ENCODE assay signal across 29 cellular contexts in the genomic region with DNA sequence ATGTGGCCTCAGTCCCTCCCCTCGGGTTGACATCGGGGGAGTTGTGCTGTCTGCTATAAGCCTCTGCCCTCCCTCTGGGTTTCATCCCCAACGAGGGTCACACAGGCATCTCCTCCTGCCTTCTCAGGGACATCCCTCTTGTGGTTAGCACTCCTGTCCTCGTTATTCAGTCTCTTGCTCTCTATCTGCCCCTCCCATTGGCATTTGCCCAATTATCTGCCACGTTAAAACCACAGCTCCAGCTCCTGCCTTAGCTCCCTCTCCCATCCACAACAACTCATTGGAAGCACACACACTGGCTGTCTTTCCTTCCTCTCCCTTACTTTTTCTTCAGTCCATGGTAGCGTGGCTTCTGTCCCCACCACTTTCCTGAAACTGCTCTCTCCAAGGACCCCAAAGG.
DNase-seq lines count a peak whose midpoint lies in the region; ATAC-seq and TF ChIP-seq lines count a peak whose summit lies in the region.
"Had no signal": no experiment of that assay in that cellular context is flagged by ENCODE, and none has a peak within 500 bp of the region (broad histone marks: within the 10 kb centered on the region; RNA-seq: fewer than 3 reads in every experiment).

No MANE protein-coding gene starts in this region.

- no peaks in the 10 kb centered on the region for H3K36me3 ChIP-seq in neuronal stem cell (replicated peaks in 1 of 2; ENCODE audit: control insufficient read depth in 2 of 2, insufficient read depth in 2 of 2, low read length in 2 of 2)
- H3K36me3 ChIP-seq: esophagus squamous epithelium, lower lobe of right lung, right atrium auricular region, thyroid gland had no signal

- peaks cover 0 to 3% of the 10 kb centered on the region in 2 donors for H3K9me3 ChIP-seq in neuronal stem cell (replicated peaks in 1 of 2; ENCODE audit: control insufficient read depth in 2 of 2, insufficient read depth in 1 of 2, low read depth in 1 of 2, low read length in 2 of 2)
- H3K9me3 ChIP-seq: thyroid gland had no signal

- H2AK5ac ChIP-seq in neuronal stem cell (ENCODE audit: low read depth, low read length), result no peak overlapping the region

- H4K91ac ChIP-seq in neuronal stem cell (ENCODE audit: low read depth, low read length, poor library complexity), result peak overlapping the region; percentile 76

- H3K4me2 ChIP-seq in neuronal stem cell (ENCODE audit: insufficient read depth, low read length, poor library complexity, severe bottlenecking), result no peak overlapping the region

- no peak overlapping the region for H2AFZ ChIP-seq in neuronal stem cell (ENCODE audit: low read length)
- H2AFZ ChIP-seq: parathyroid adenoma had no signal

- no peak overlapping the region for H3K9ac ChIP-seq in neuronal stem cell (ENCODE audit: low read depth, low read length, poor library complexity)
- H3K9ac ChIP-seq: parathyroid adenoma had no signal

- H2BK15ac ChIP-seq in neuronal stem cell (ENCODE audit: low read length), result no peak overlapping the region

- no peak for ATAC-seq in GM18867 (IDR thresholded peaks at IDR 0.05; ENCODE audit: unreplicated experiment)
- ATAC-seq: GM12878; HCT116; lower lobe of right lung; mucosa of descending colon; stimulated activated naive CD8-positive, alpha-beta T cell treated with anti-CD3 and anti-CD28 coated beads, Interleukin-15, Interleukin-2, amounts not matched to agents 100 U/mL and 50 U/mL, for 24 hours had no signal

- no peaks in the 10 kb centered on the region for H3K79me1 ChIP-seq in neuronal stem cell (ENCODE audit: low read depth, low read length)

- H3K27ac ChIP-seq in neuronal stem cell (replicated peaks; ENCODE audit: low read length), result no peak overlapping the region
- H3K27ac ChIP-seq: coronary artery, esophagus squamous epithelium, lower lobe of right lung, parathyroid adenoma, right atrium auricular region, thyroid gland had no signal

- no peak overlapping the region for H2BK5ac ChIP-seq in neuronal stem cell (ENCODE audit: low read length)

- H2BK12ac ChIP-seq in neuronal stem cell (ENCODE audit: low read length), result no peak overlapping the region

- DNase-seq in EH (ENCODE audit: low read depth), result peak; percentile 47
- peak; percentile 2 for DNase-seq in HT-29 (ENCODE audit: low spot score)
- peak; percentile 16 to 71 for DNase-seq in cardiac fibroblast (ENCODE audit: low read depth in 2 of 2)
- DNase-seq in neuronal stem cell (ENCODE audit: low spot score), result no peak
- no peak for DNase-seq in NK-92 (lab: John Stamatoyannopoulos, UW; ENCODE audit: unreplicated experiment)
- DNase-seq in NCI-H2196 (lab: John Stamatoyannopoulos, UW; ENCODE audit: unreplicated experiment), result no peak
- DNase-seq: activated CD4-positive, alpha-beta T cell treated with anti-CD3 and anti-CD28 coated beads for 1 hour; activated T-cell treated with anti-CD3 and anti-CD28 coated beads, Interleukin-2, amount 50 U/mL, for 24 hours; AML-193; CD8-positive, alpha-beta memory T cell; DMS53; esophagus squamous epithelium; glutamatergic neuron; IMR-90; lower lobe of right lung; mucosa of descending colon; NCI-H1105 treated with DMSO at 0.1 percent for 48 hours; NCI-H2029 treated with DMSO at 0.1 percent for 48 hours; NCI-H524; nephron progenitor cell; stimulated activated CD4-positive, alpha-beta T cell treated with anti-CD3 and anti-CD28 coated beads, Interleukin-4, amount 100 ng/mL, for 4 hours; stimulated activated naive CD8-positive, alpha-beta T cell treated with anti-CD3 and anti-CD28 coated beads, Interleukin-15, Interleukin-2, amounts not matched to agents 100 U/mL and 50 U/mL, for 24 hours; thyroid gland had no signal

- H4K8ac ChIP-seq in neuronal stem cell (ENCODE audit: low read depth, low read length), result no peak overlapping the region

- peak overlapping the region; percentile 30 for H3K23ac ChIP-seq in neuronal stem cell (ENCODE audit: low read depth, low read length, poor library complexity)

- H3K27me3 ChIP-seq in neuronal stem cell (ENCODE audit: control insufficient read depth in 3 of 3, insufficient read depth in 3 of 3, low read depth in 1 of 3, low read length in 3 of 3), result peaks cover 0 to 5% (median 0%) of the 10 kb centered on the region in 3 experiments
- H3K27me3 ChIP-seq: right atrium auricular region, thyroid gland had no signal

- peak overlapping the region; percentile 33 for H3K18ac ChIP-seq in neuronal stem cell (ENCODE audit: low read length)

- no peak overlapping the region for H2BK120ac ChIP-seq in neuronal stem cell (ENCODE audit: low read depth, low read length)

- WGBS in neuronal stem cell (ENCODE audit: extremely low coverage in 2 of 2, insufficient read length in 2 of 2, insufficient replicate concordance in 1 of 2), 2 donors, result no CpG with 5 or more reads among the region's 6 CpGs

- no peak overlapping the region for H3K4me3 ChIP-seq in cardiac fibroblast (replicated peaks in 1 of 2; ENCODE audit: low read depth in 2 of 2, low read length in 2 of 2)
- no peak overlapping the region for H3K4me3 ChIP-seq in neuronal stem cell (ENCODE audit: low read length in 2 of 2)
- H3K4me3 ChIP-seq: coronary artery, esophagus squamous epithelium, GM12878, lower lobe of right lung, mucosa of descending colon, right atrium auricular region, thyroid gland had no signal

- no peak for TF ChIP-seq CTCF in cardiac fibroblast (IDR thresholded peaks at IDR 0.05; ENCODE audit: low read depth, low read length)

- no peaks in the 10 kb centered on the region for H3K4me1 ChIP-seq in neuronal stem cell (ENCODE audit: control insufficient read depth in 2 of 2, insufficient read depth in 1 of 2, low read depth in 1 of 2, low read length in 2 of 2)
- H3K4me1 ChIP-seq: lower lobe of right lung, parathyroid adenoma, thyroid gland had no signal

- H3K4ac ChIP-seq in neuronal stem cell (ENCODE audit: low read length), result no peak overlapping the region

- no peak overlapping the region for H3K14ac ChIP-seq in neuronal stem cell (ENCODE audit: low read length)

Comparison
In these comparisons a context has a peak if more than half of its experiments do, and no peak if none do; other contexts are left out.
1. DNase-seq: peak in EH (single experiment), HT-29 (single experiment) and cardiac fibroblast (2 of 2); none in neuronal stem cell (single experiment), NK-92 (single experiment) and NCI-H2196 (single experiment).